In the genomic region with DNA sequence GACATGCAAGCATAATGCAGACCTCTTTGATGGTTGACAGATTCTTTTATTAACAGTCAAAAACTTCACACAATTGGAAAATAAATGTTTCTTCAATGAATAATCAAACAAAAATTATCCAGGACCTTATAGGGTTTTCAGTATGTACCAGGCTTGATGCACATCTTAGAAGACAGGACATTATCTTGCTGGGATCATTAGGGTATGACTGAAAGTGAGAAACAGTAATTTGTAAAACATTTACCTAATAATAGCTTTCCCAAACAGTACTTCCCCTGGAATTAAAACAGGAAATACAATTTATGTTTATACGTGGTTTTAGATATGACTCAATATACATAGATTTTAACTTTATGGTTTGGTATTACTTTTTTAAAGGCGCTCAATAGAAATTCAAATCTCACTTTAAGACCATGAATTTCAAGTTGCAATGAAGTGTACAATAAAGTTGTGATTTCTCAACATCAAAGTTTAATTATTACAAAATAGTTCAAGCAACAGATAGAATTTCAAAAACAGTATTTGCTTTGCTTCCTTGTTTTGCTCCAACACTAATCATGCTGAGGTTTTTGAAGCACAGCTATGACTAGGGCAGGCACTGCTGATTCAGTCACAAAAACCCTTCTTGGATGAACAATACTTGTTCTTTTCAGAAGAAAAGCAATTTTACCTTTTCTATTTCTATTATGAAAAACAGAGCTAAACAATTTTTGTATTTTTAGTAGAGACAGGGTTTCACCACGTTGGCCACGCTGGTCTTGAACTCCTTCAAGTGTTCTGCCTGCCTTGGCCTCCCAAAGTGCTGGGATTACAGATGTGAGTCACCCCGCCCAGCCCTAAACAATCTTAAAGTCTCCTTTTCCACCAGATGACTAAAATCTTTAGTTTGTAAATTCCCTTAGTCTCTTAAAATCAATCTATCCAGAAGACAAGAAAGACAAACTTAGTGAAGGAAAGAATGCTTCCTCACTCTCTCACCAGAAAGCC, we compare ENCODE assay signal across 10 cellular contexts. TPM values are rescaled to one million over a fixed set of nuclear protein-coding genes. Genes with fewer than 3 reads are reported as not detected.
A peak's percentile ranks its signal among the peaks of the same experiment; 100 is the strongest.
DNase-seq lines count a peak whose midpoint lies in the region; ATAC-seq lines count a peak whose summit lies in the region.
"Had no signal": no experiment of that assay in that cellular context is flagged by ENCODE, and none has a peak within 500 bp of the region (broad histone marks: within the 10 kb centered on the region; RNA-seq: fewer than 3 reads in every experiment).

No MANE protein-coding gene starts in this region.

- no peaks in the 10 kb centered on the region for H3K4me1 ChIP-seq in CD4-positive, alpha-beta memory T cell (ENCODE audit: insufficient read depth, low read length)

- H3K4me3 ChIP-seq in CD4-positive, alpha-beta memory T cell (ENCODE audit: low read length in 2 of 2), result no peak overlapping the region

- no peaks in the 10 kb centered on the region for H3K9me3 ChIP-seq in CD4-positive, alpha-beta memory T cell (ENCODE audit: control insufficient read depth in 1 of 2, low read length in 2 of 2)

- H3K27me3 Mint-ChIP-seq in CD4-positive, alpha-beta memory T cell, result no peaks in the 10 kb centered on the region
- no peaks in the 10 kb centered on the region for H3K27me3 Mint-ChIP-seq in activated naive CD4-positive, alpha-beta T cell treated with anti-CD3 and anti-CD28 coated beads, Interleukin-2, amount 10 ng/mL, durations not matched to agents 7 days and 5 days
- H3K27me3 Mint-ChIP-seq: activated B cell treated with CpG ODN at 0.5 μM for 24 hours had no signal

- H3K4me1 Mint-ChIP-seq in CD4-positive, alpha-beta memory T cell, result peaks cover 8 to 18% (median 15%) of the 10 kb centered on the region in 4 donors
- H3K4me1 Mint-ChIP-seq in activated naive CD4-positive, alpha-beta T cell treated with anti-CD3 and anti-CD28 coated beads, Interleukin-2, amount 10 ng/mL, durations not matched to agents 7 days and 5 days, result peaks cover 15% of the 10 kb centered on the region
- H3K4me1 Mint-ChIP-seq: activated B cell treated with CpG ODN at 0.5 μM for 24 hours had no signal

- no peaks in the 10 kb centered on the region for H3K27me3 ChIP-seq in CD4-positive, alpha-beta memory T cell (ENCODE audit: insufficient read depth, low read length)

- no peak for DNase-seq in CD4-positive, alpha-beta memory T cell
- no peak for DNase-seq in activated naive CD4-positive, alpha-beta T cell treated with anti-CD3 and anti-CD28 coated beads, Interleukin-2, amount 10 ng/mL, durations not matched to agents 7 days and 5 days
- DNase-seq in left lobe of liver (ENCODE audit: low spot score) (no peak), nucleus accumbens (lab: John Stamatoyannopoulos, UW) (no peak), SW 1271 (lab: John Stamatoyannopoulos, UW) (no peak), NCI-H1048 (lab: John Stamatoyannopoulos, UW) (no peak)
- DNase-seq: activated B cell treated with CpG ODN at 0.5 μM for 24 hours, DND-41 had no signal

- peak overlapping the region in 5 of 7 donors; percentile 9 to 83 (median 48) for H3K27ac Mint-ChIP-seq in CD4-positive, alpha-beta memory T cell
- H3K27ac Mint-ChIP-seq in activated naive CD4-positive, alpha-beta T cell treated with anti-CD3 and anti-CD28 coated beads, Interleukin-2, amount 10 ng/mL, durations not matched to agents 7 days and 5 days, result peak overlapping the region; percentile 2
- H3K27ac Mint-ChIP-seq: activated B cell treated with CpG ODN at 0.5 μM for 24 hours had no signal

- H3K27ac ChIP-seq in CD4-positive, alpha-beta memory T cell (ENCODE audit: low read depth, low read length), result no peak overlapping the region

- intact Hi-C loops in CD4-positive, alpha-beta memory T cell (cut with micrococcal nuclease), result no loop called here

- ATAC-seq in GM21717 (IDR thresholded peaks at IDR 0.05; ENCODE audit: unreplicated experiment) (peak; percentile 53), left lobe of liver (peak; percentile 81), HG03521 (IDR thresholded peaks at IDR 0.05; ENCODE audit: unreplicated experiment) (no peak)

- peaks cover 15% of the 10 kb centered on the region for H3K36me3 ChIP-seq in CD4-positive, alpha-beta memory T cell (ENCODE audit: insufficient read depth, low read length)

- H3K4me3 Mint-ChIP-seq in CD4-positive, alpha-beta memory T cell, result no peak overlapping the region
- no peak overlapping the region for H3K4me3 Mint-ChIP-seq in activated naive CD4-positive, alpha-beta T cell treated with anti-CD3 and anti-CD28 coated beads, Interleukin-2, amount 10 ng/mL, durations not matched to agents 7 days and 5 days
- H3K4me3 Mint-ChIP-seq: activated B cell treated with CpG ODN at 0.5 μM for 24 hours had no signal

- peaks cover 24 to 57% of the 10 kb centered on the region in 2 donors for H3K36me3 Mint-ChIP-seq in CD4-positive, alpha-beta memory T cell
- peaks cover 49% of the 10 kb centered on the region for H3K36me3 Mint-ChIP-seq in activated naive CD4-positive, alpha-beta T cell treated with anti-CD3 and anti-CD28 coated beads, Interleukin-2, amount 10 ng/mL, durations not matched to agents 7 days and 5 days

- peaks cover 0 to 8% (median 0%) of the 10 kb centered on the region in 8 donors for H3K9me3 Mint-ChIP-seq in CD4-positive, alpha-beta memory T cell
- H3K9me3 Mint-ChIP-seq in activated naive CD4-positive, alpha-beta T cell treated with anti-CD3 and anti-CD28 coated beads, Interleukin-2, amount 10 ng/mL, durations not matched to agents 7 days and 5 days, result peaks cover 5% of the 10 kb centered on the region
- H3K9me3 Mint-ChIP-seq: activated B cell treated with CpG ODN at 0.5 μM for 24 hours had no signal

- POLR2A ChIA-PET in CD4-positive, alpha-beta memory T cell (lab: Charles Lee; ENCODE audit: partially characterized antibody), result interaction anchor here (0.9 to 1.5 kb wide), 2 partner anchors 12 to 299 kb away, joined by 3 read pairs; no protein-coding TSS in a partner anchor

- CTCF ChIA-PET in CD4-positive, alpha-beta memory T cell (lab: Charles Lee; ENCODE audit: partially characterized antibody), result interaction anchor here (0.9 kb wide), 1 partner anchor 12 kb away, joined by 4 read pairs; no protein-coding TSS in a partner anchor
- CTCF ChIA-PET in activated naive CD4-positive, alpha-beta T cell treated with anti-CD3 and anti-CD28 coated beads, Interleukin-2, amount 10 ng/mL, durations not matched to agents 7 days and 5 days (lab: Charles Lee), result interaction anchor here (1.0 to 1.3 kb wide), 2 partner anchors 16 to 24 kb away, joined by 3 to 4 read pairs; no protein-coding TSS in a partner anchor

RNA-seq across cellular contexts. Expression of a gene that starts 13.7 kb away (rescaled TPM):
- total RNA-seq in CD4-positive, alpha-beta memory T cell, result 100 to 1,000 TPM; 128 to 131 TPM
- polyA plus RNA-seq in CD4-positive, alpha-beta memory T cell, result 100 to 1,000 TPM; 121 to 161 TPM
- 608 TPM for total RNA-seq in left lobe of liver

RNA-seq across cellular contexts. Expression of a gene that starts 47.9 kb away (rescaled TPM):
- total RNA-seq in CD4-positive, alpha-beta memory T cell, result 100 to 1,000 TPM; 151 to 159 TPM
- polyA plus RNA-seq in CD4-positive, alpha-beta memory T cell, result 100 to 1,000 TPM; 140 to 149 TPM
- total RNA-seq in left lobe of liver, result 23.7 TPM
